8 cellular contexts compared by ENCODE assay signal in the genomic region with DNA sequence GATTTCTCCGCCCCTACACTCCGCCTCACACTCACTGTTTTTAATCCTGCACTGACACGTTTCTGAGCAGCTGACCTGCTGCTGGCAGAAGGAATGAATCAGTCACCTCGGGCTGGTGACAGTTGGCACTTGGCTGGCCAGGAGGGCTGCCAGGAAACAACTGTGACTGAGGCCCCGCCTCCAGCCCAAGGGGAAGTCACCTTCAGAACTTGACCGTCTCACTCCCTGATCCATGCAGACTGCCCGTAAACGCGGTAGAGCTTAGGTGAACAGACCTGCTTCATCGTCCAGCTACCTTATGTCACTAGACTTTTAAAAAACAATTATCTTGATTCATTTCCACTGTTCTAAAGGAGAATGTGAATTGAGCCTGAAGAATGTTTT.
DNase-seq lines count a peak whose midpoint lies in the region; ATAC-seq lines count a peak whose summit lies in the region.

No MANE protein-coding gene starts in this region.

- ATAC-seq in left lobe of liver, result peak; percentile 97
- ATAC-seq in aorta (ENCODE audit: low FRiP score), result peak; percentile 68
- ATAC-seq in activated T-helper 17 cell treated with anti-CD3 and anti-CD28 coated beads, Interleukin-2, amount 50 U/mL, for 72 hours (replicated peaks), result no peak
- no peak for ATAC-seq in HG02588 (IDR thresholded peaks at IDR 0.05; ENCODE audit: unreplicated experiment)

- H3K4me1 Mint-ChIP-seq in activated T-helper 17 cell treated with anti-CD3 and anti-CD28 coated beads, Interleukin-2, amount 50 U/mL, for 72 hours, result no peaks in the 10 kb centered on the region

- no peaks in the 10 kb centered on the region for H3K36me3 Mint-ChIP-seq in activated T-helper 17 cell treated with anti-CD3 and anti-CD28 coated beads, Interleukin-2, amount 50 U/mL, for 72 hours (ENCODE audit: low read depth)

- peaks cover 7% of the 10 kb centered on the region for H3K27me3 Mint-ChIP-seq in activated T-helper 17 cell treated with anti-CD3 and anti-CD28 coated beads, Interleukin-2, amount 50 U/mL, for 72 hours

- H3K9me3 Mint-ChIP-seq in activated T-helper 17 cell treated with anti-CD3 and anti-CD28 coated beads, Interleukin-2, amount 50 U/mL, for 72 hours, result peaks cover 3% of the 10 kb centered on the region

- H3K27ac ChIP-seq in caudate nucleus (ENCODE audit: low read depth, low read length) (no peak overlapping the region), aorta (ENCODE audit: low read depth in 1 of 2, low read length in 2 of 2) (no peak overlapping the region)

- DNase-seq in SIG-M5 treated with dmso at 0.1 percent for 504 hours (lab: John Stamatoyannopoulos, UW; ENCODE audit: unreplicated experiment), result peak; percentile 8
- DNase-seq in SIG-M5 (lab: John Stamatoyannopoulos, UW), result no peak
- DNase-seq in caudate nucleus (lab: John Stamatoyannopoulos, UW), result peak in 41 of 61 donors; percentile 6 to 84 (median 31)
- peak; percentile 91 for DNase-seq in left lobe of liver (ENCODE audit: low spot score)
- peak; percentile 77 to 86 for DNase-seq in aorta
- no peak for DNase-seq in H7

- H3K9me3 ChIP-seq in aorta (ENCODE audit: control insufficient read depth, low read length), result no peaks in the 10 kb centered on the region

- H3K4me3 ChIP-seq in aorta (ENCODE audit: low read length in 2 of 2), result no peak overlapping the region
- no peak overlapping the region for H3K4me3 ChIP-seq in H7 (ENCODE audit: insufficient read depth, low read depth, low read length)

- H3K27me3 ChIP-seq in aorta (ENCODE audit: control insufficient read depth in 1 of 2, insufficient read depth in 2 of 2, low read length in 1 of 2), result no peaks in the 10 kb centered on the region
- no peaks in the 10 kb centered on the region for H3K27me3 ChIP-seq in H7 (ENCODE audit: control insufficient read depth, insufficient read depth, low read length)

- H3K4me3 Mint-ChIP-seq in activated T-helper 17 cell treated with anti-CD3 and anti-CD28 coated beads, Interleukin-2, amount 50 U/mL, for 72 hours, result no peak overlapping the region

- H3K4me1 ChIP-seq in aorta (ENCODE audit: control insufficient read depth in 1 of 2, insufficient read depth in 2 of 2, low read length in 2 of 2), result no peaks in the 10 kb centered on the region

- H3K36me3 ChIP-seq in aorta (ENCODE audit: control insufficient read depth in 1 of 2, insufficient read depth in 2 of 2, low read length in 1 of 2) (peaks cover 0 to 3% of the 10 kb centered on the region in 2 donors), H7 (replicated peaks; ENCODE audit: control insufficient read depth, insufficient read depth, low read length) (no peaks in the 10 kb centered on the region; the same call in none of the 2 replicates)

- intact Hi-C loops in aorta (cut with DNase I), result loop anchor here in 1 of 2 donors (5.0 kb wide), 1 partner anchor 110 kb away; no protein-coding TSS in a partner anchor

- H3K27ac Mint-ChIP-seq in activated T-helper 17 cell treated with anti-CD3 and anti-CD28 coated beads, Interleukin-2, amount 50 U/mL, for 72 hours, result no peak overlapping the region

- WGBS in aorta, 2 donors, result 2 to 9% methylated on average over 10 of the region's 10 CpGs

Comparison
In these comparisons a context has a peak if more than half of its experiments do, and no peak if none do; other contexts are left out.
1. DNase-seq: peak in SIG-M5 treated with dmso at 0.1 percent for 504 hours (single experiment), caudate nucleus (41 of 61), left lobe of liver (single experiment) and aorta (2 of 2); none in SIG-M5 (single experiment) and H7 (single experiment).
2. ATAC-seq: peak in left lobe of liver (single experiment) and aorta (single experiment); none in activated T-helper 17 cell treated with anti-CD3 and anti-CD28 coated beads, Interleukin-2, amount 50 U/mL, for 72 hours (single experiment) and HG02588 (single experiment).